In genomic region chr14:51370758-51371386, GRCh38 we compare ENCODE assay signal across 1 cellular context.
A peak's percentile ranks its signal among the peaks of the same experiment; 100 is the strongest.
TF ChIP-seq lines count a peak whose summit lies in the region.

No MANE protein-coding gene starts in this region.

TF ChIP-seq in HEK293, 187 proteins besides CTCF, POLR2A, EP300 and RAD21 (continued from another document):
- TF ChIP-seq PRDM10 (tag by site-specific recombination; IDR thresholded peaks at IDR 0.05) (0 out of 2 replicates have a peak, but pooled peaks have one; percentile 20), ZNF354C (tag by site-specific recombination; IDR thresholded peaks at IDR 0.05; ENCODE audit: borderline replicate concordance, low read depth) (no peak)
TF ChIP-seq in HEK293: peak in this region for 3.
